20 cellular contexts compared by ENCODE assay signal in the genomic region with DNA sequence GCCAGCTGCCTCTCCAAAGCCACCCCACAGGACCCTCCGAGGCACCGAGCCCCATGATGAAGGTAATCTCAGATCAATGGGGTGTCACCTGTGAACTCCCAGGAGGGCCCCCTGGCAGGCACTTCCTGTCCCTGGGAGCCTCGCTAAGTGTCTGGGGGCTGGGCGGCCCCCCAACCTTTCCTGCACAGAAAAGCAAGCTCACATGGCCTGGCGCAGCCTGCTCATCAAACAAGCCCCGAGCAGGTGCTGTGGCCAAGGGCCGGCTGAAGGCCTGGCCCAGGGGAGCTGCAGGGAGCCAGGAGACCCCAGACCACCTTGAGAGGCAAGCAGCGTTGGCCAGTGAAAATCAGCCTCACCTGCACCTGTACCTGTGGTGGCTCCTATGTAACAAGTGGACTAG. TPM values are rescaled to one million over a fixed set of nuclear protein-coding genes. Genes with fewer than 3 reads are reported as not detected.
DNase-seq lines count a peak whose midpoint lies in the region; ATAC-seq lines count a peak whose summit lies in the region.
"Had no signal": no experiment of that assay in that cellular context is flagged by ENCODE, and none has a peak within 500 bp of the region (broad histone marks: within the 10 kb centered on the region; RNA-seq: fewer than 3 reads in every experiment).

No MANE protein-coding gene starts in this region.

- 76 to 96% methylated on average over 8 of the region's 8 CpGs for WGBS in aorta, 2 donors

- DNase-seq in NCI-H82 (lab: John Stamatoyannopoulos, UW) (peak; percentile 35), NCI-H82 treated with DMSO at 0.1 percent for 48 hours (lab: John Stamatoyannopoulos, UW; ENCODE audit: unreplicated experiment) (no peak), aorta (peak; percentile 35 to 55), NCI-H1105 (lab: John Stamatoyannopoulos, UW) (no peak)
- DNase-seq in activated CD4-positive, alpha-beta T cell treated with anti-CD3 and anti-CD28 coated beads, Interleukin-2, amount 10 ng/mL, durations not matched to agents 7 days and 5 days: no peak
- DNase-seq: activated CD8-positive, alpha-beta memory T cell treated with anti-CD3 and anti-CD28 coated beads for 24 hours; C1 segment of cervical spinal cord; central memory CD4-positive, alpha-beta T cell; effector memory CD4-positive, alpha-beta T cell; Kasumi-1; NCI-H1436; psoas muscle; SHP77 had no signal

- peaks cover 27% of the 10 kb centered on the region for H3K4me1 Mint-ChIP-seq in activated CD4-positive, alpha-beta T cell treated with anti-CD3 and anti-CD28 coated beads, Interleukin-2, amount 10 ng/mL, durations not matched to agents 7 days and 5 days

- POLR2A ChIA-PET in activated CD4-positive, alpha-beta T cell treated with anti-CD3 and anti-CD28 coated beads, Interleukin-2, amount 10 ng/mL, durations not matched to agents 7 days and 5 days (lab: Charles Lee): no interaction called here

- H3K4me3 Mint-ChIP-seq in activated CD4-positive, alpha-beta T cell treated with anti-CD3 and anti-CD28 coated beads, Interleukin-2, amount 10 ng/mL, durations not matched to agents 7 days and 5 days: no peak overlapping the region

- H3K9ac ChIP-seq in endocrine pancreas (ENCODE audit: control insufficient read depth, insufficient read depth, low read length) (peak overlapping the region; percentile 61), mucosa of stomach (ENCODE audit: low read length) (peak overlapping the region; percentile 88)

- H3K27me3 ChIP-seq in endocrine pancreas (ENCODE audit: control insufficient read depth, insufficient read depth, low read length) (no peaks in the 10 kb centered on the region), mucosa of stomach (ENCODE audit: control insufficient read depth, insufficient read depth, low read length) (peaks cover 33% of the 10 kb centered on the region), aorta (ENCODE audit: control insufficient read depth in 1 of 2, insufficient read depth in 2 of 2, low read length in 1 of 2) (no peaks in the 10 kb centered on the region)

- H3K9me3 ChIP-seq in endocrine pancreas (ENCODE audit: control insufficient read depth, low read length): no peaks in the 10 kb centered on the region
- no peaks in the 10 kb centered on the region for H3K9me3 ChIP-seq in mucosa of stomach (ENCODE audit: control insufficient read depth, low read length)
- H3K9me3 ChIP-seq in aorta (ENCODE audit: control insufficient read depth, low read length): no peaks in the 10 kb centered on the region
- H3K9me3 ChIP-seq: psoas muscle, tibial nerve had no signal

- ATAC-seq in aorta (ENCODE audit: low FRiP score): no peak
- no peak for ATAC-seq in GM21390 (IDR thresholded peaks at IDR 0.05; ENCODE audit: unreplicated experiment)
- ATAC-seq: psoas muscle had no signal

- H3K27me3 Mint-ChIP-seq in activated CD4-positive, alpha-beta T cell treated with anti-CD3 and anti-CD28 coated beads, Interleukin-2, amount 10 ng/mL, durations not matched to agents 7 days and 5 days: peaks cover 76% of the 10 kb centered on the region

- H3K9me3 Mint-ChIP-seq in activated CD4-positive, alpha-beta T cell treated with anti-CD3 and anti-CD28 coated beads, Interleukin-2, amount 10 ng/mL, durations not matched to agents 7 days and 5 days: no peaks in the 10 kb centered on the region

- H3K4me1 ChIP-seq in endocrine pancreas (ENCODE audit: control insufficient read depth, insufficient read depth, low read length): peaks cover 5% of the 10 kb centered on the region
- peaks cover 72% of the 10 kb centered on the region for H3K4me1 ChIP-seq in mucosa of stomach (ENCODE audit: control insufficient read depth, insufficient read depth, low read length)
- no peaks in the 10 kb centered on the region for H3K4me1 ChIP-seq in aorta (ENCODE audit: control insufficient read depth in 1 of 2, insufficient read depth in 2 of 2, low read length in 2 of 2)

- peaks cover 2% of the 10 kb centered on the region for H3K36me3 Mint-ChIP-seq in activated CD4-positive, alpha-beta T cell treated with anti-CD3 and anti-CD28 coated beads, Interleukin-2, amount 10 ng/mL, durations not matched to agents 7 days and 5 days (ENCODE audit: low read depth)

- no peaks in the 10 kb centered on the region for H3K36me3 ChIP-seq in endocrine pancreas (ENCODE audit: control insufficient read depth, insufficient read depth, low read length)
- no peaks in the 10 kb centered on the region for H3K36me3 ChIP-seq in mucosa of stomach (ENCODE audit: control insufficient read depth, insufficient read depth, low read length)
- no peaks in the 10 kb centered on the region for H3K36me3 ChIP-seq in aorta (ENCODE audit: control insufficient read depth in 1 of 2, insufficient read depth in 2 of 2, low read length in 1 of 2)
- H3K36me3 ChIP-seq: spleen, tibial nerve had no signal

- CTCF ChIA-PET in activated CD4-positive, alpha-beta T cell treated with anti-CD3 and anti-CD28 coated beads, Interleukin-2, amount 10 ng/mL, durations not matched to agents 7 days and 5 days (lab: Charles Lee): no interaction called here

- H3K4me3 ChIP-seq in endocrine pancreas (ENCODE audit: control insufficient read depth, insufficient read depth, low read length): no peak overlapping the region
- peak overlapping the region; percentile 66 for H3K4me3 ChIP-seq in mucosa of stomach (ENCODE audit: low read length)
- H3K4me3 ChIP-seq in aorta (ENCODE audit: low read length in 2 of 2): no peak overlapping the region
- H3K4me3 ChIP-seq: psoas muscle, spleen, tibial nerve had no signal

- intact Hi-C loops in aorta (cut with DNase I): loop anchor here in 1 of 2 donors (10.0 kb wide), 1 partner anchor 119 kb away; no protein-coding TSS in a partner anchor

- H3K27ac Mint-ChIP-seq in activated CD4-positive, alpha-beta T cell treated with anti-CD3 and anti-CD28 coated beads, Interleukin-2, amount 10 ng/mL, durations not matched to agents 7 days and 5 days: no peak overlapping the region

- H3K27ac ChIP-seq in aorta (ENCODE audit: low read depth in 1 of 2, low read length in 2 of 2): no peak overlapping the region
- H3K27ac ChIP-seq: psoas muscle, spleen, tibial nerve had no signal

RNA-seq across cellular contexts. Expression of a gene that starts 2.9 kb away (rescaled TPM):
- 1 to 10 TPM; 3.0 to 3.6 TPM for total RNA-seq in aorta
- polyA plus RNA-seq in aorta: 1 to 10 TPM; 7.5 to 8.9 TPM
- total RNA-seq in activated CD4-positive, alpha-beta T cell treated with anti-CD3 and anti-CD28 coated beads, Interleukin-2, amount 10 ng/mL, durations not matched to agents 7 days and 5 days: under 1 TPM in 1 of 2 experiments, not detected in 1; 0.07 TPM
- total RNA-seq: fibroblast of villous mesenchyme; psoas muscle; spleen; T-helper 1 cell treated with Interleukin-12 subunit alpha and Interleukin-12 subunit beta and Interleukin-4 antibody, amounts not matched to agents 30 ng/mL and 1 ng/mL, for 36 hours had no signal

Comparison
In these comparisons a context has a peak if more than half of its experiments do, and no peak if none do; other contexts are left out.
1. DNase-seq: peak in NCI-H82 (single experiment) and aorta (2 of 2); none in NCI-H82 treated with DMSO at 0.1 percent for 48 hours (single experiment), NCI-H1105 (single experiment) and activated CD4-positive, alpha-beta T cell treated with anti-CD3 and anti-CD28 coated beads, Interleukin-2, amount 10 ng/mL, durations not matched to agents 7 days and 5 days (single experiment).